In genomic region chr11:75548571-75549272, GRCh38 we compare ENCODE assay signal across 16 cellular contexts. TPM values are rescaled to one million over a fixed set of nuclear protein-coding genes. Genes with fewer than 3 reads are reported as not detected.
DNase-seq lines count a peak whose midpoint lies in the region; ATAC-seq, FAIRE-seq and TF ChIP-seq lines count a peak whose summit lies in the region.
"Had no signal": no experiment of that assay in that cellular context is flagged by ENCODE, and none has a peak within 500 bp of the region (broad histone marks: within the 10 kb centered on the region; RNA-seq: fewer than 3 reads in every experiment).

No MANE protein-coding gene starts in this region.

- H2BK5ac ChIP-seq in H1 (ENCODE audit: low read depth, low read length) (no peak overlapping the region), neuronal stem cell (ENCODE audit: low read length) (no peak overlapping the region)

- peak; percentile 5 for ATAC-seq in stimulated activated naive CD8-positive, alpha-beta T cell treated with anti-CD3 and anti-CD28 coated beads, Interleukin-15, amount 100 ng/mL, for 72 hours
- no peak for ATAC-seq in stimulated activated naive CD8-positive, alpha-beta T cell treated with anti-CD3 and anti-CD28 coated beads, Interleukin-15, Interleukin-2, amounts not matched to agents 100 U/mL and 50 U/mL, for 24 hours

- H3K9me3 ChIP-seq in H1 (ENCODE audit: insufficient read depth in 2 of 2, low read depth in 1 of 2, low read length in 1 of 2) (0 out of 4 replicates have a peak, but pooled peaks cover 0 to 2% of the 10 kb centered on the region in 2 experiments), neuronal stem cell (replicated peaks in 1 of 2; ENCODE audit: control insufficient read depth in 2 of 2, insufficient read depth in 1 of 2, low read depth in 1 of 2, low read length in 2 of 2) (peaks cover 0 to 2% of the 10 kb centered on the region in 2 donors), Caco-2 (no peaks in the 10 kb centered on the region)

- no peak overlapping the region for H3K9ac ChIP-seq in H1 (replicated peaks in 1 of 4; ENCODE audit: extremely low read depth in 1 of 4, low read depth in 3 of 4, low read length in 3 of 4)
- H3K9ac ChIP-seq in neuronal stem cell (ENCODE audit: low read depth, low read length, poor library complexity), result peak overlapping the region; percentile 31

- H4K8ac ChIP-seq in H1 (ENCODE audit: extremely low read depth, insufficient read depth, low read length) (no peak overlapping the region; the same call in 1 of the 2 replicates), neuronal stem cell (ENCODE audit: low read depth, low read length) (no peak overlapping the region)

- no peaks in the 10 kb centered on the region for H4K20me1 ChIP-seq in H1 (replicated peaks in 1 of 2; ENCODE audit: control insufficient read depth in 1 of 2, insufficient read depth in 2 of 2, low read length in 2 of 2)

- H3K14ac ChIP-seq in H1 (ENCODE audit: insufficient read length) (no peak overlapping the region), neuronal stem cell (ENCODE audit: low read length) (no peak overlapping the region)

- H4K5ac ChIP-seq in H1 (ENCODE audit: insufficient read length, low read depth, low read length), result no peak overlapping the region

- H2BK120ac ChIP-seq in H1 (replicated peaks; ENCODE audit: low read depth, low read length) (no peak overlapping the region), neuronal stem cell (ENCODE audit: low read depth, low read length) (no peak overlapping the region)

- no peak overlapping the region for H3K56ac ChIP-seq in H1 (replicated peaks; ENCODE audit: insufficient read length, low read depth, low read length)

- no peak for DNase-seq in stimulated activated naive CD8-positive, alpha-beta T cell treated with anti-CD3 and anti-CD28 coated beads, Interleukin-15, amount 100 ng/mL, for 72 hours
- DNase-seq in stimulated activated naive CD8-positive, alpha-beta T cell treated with anti-CD3 and anti-CD28 coated beads, Interleukin-15, Interleukin-2, amounts not matched to agents 100 U/mL and 50 U/mL, for 24 hours, result no peak
- DNase-seq in H1 (ENCODE audit: low read depth in 1 of 2, low spot score in 2 of 2), result no peak
- DNase-seq in neuronal stem cell (ENCODE audit: low spot score), result no peak
- no peak for DNase-seq in UCSD-AML1 (lab: John Stamatoyannopoulos, UW; ENCODE audit: unreplicated experiment)
- DNase-seq in iPS-NIHi7 (ENCODE audit: extremely low spot score), result no peak
- no peak for DNase-seq in Caco-2
- DNase-seq: ACHN; CD4-positive, alpha-beta T cell; COR-L47; DND-41; GDM1; H9 had no signal

- no peak for TF ChIP-seq POLR2A in H1 (IDR thresholded peaks at IDR 0.05; ENCODE audit: control extremely low read depth in 1 of 2, low read depth in 2 of 2, low read length in 2 of 2)

- H3K4ac ChIP-seq in H1 (replicated peaks; ENCODE audit: insufficient read length, low read depth, low read length) (no peak overlapping the region), neuronal stem cell (ENCODE audit: low read length) (no peak overlapping the region)

- no peaks in the 10 kb centered on the region for H3K79me2 ChIP-seq in H1 (ENCODE audit: control insufficient read depth in 1 of 2, insufficient read depth in 2 of 2, low read length in 2 of 2)

- no peaks in the 10 kb centered on the region for H3K27me3 Mint-ChIP-seq in stimulated activated naive CD8-positive, alpha-beta T cell treated with anti-CD3 and anti-CD28 coated beads, Interleukin-15, amount 100 ng/mL, for 72 hours
- H3K27me3 Mint-ChIP-seq in Caco-2 (ENCODE audit: insufficient read depth, unreplicated experiment), result no peaks in the 10 kb centered on the region

- POLR2A ChIA-PET in H1 (lab: Charles Lee; ENCODE audit: partially characterized antibody), result interaction anchor here (0.9 to 30.6 kb wide), 2 partner anchors 27 to 141 kb away, joined by 4 to 1120 read pairs; partner anchors contain the start of gene SERPINH1
- POLR2A ChIA-PET in Caco-2 (lab: Charles Lee), result interaction anchor here (0.9 kb wide), 1 partner anchor 14 kb away, joined by 4 read pairs; no protein-coding TSS in a partner anchor

- H3K4me1 Mint-ChIP-seq in stimulated activated naive CD8-positive, alpha-beta T cell treated with anti-CD3 and anti-CD28 coated beads, Interleukin-15, amount 100 ng/mL, for 72 hours, result peaks cover 6% of the 10 kb centered on the region
- H3K4me1 Mint-ChIP-seq in Caco-2 (ENCODE audit: low read depth, unreplicated experiment), result peaks cover 16% of the 10 kb centered on the region

- FAIRE-seq in H1 (lab: Jason Lieb, UNC), result no peak
- FAIRE-seq: GM12892, HepG2 had no signal

- H2AK5ac ChIP-seq in H1 (ENCODE audit: low read depth, low read length) (no peak overlapping the region), neuronal stem cell (ENCODE audit: low read depth, low read length) (peak overlapping the region; percentile 44)

- H3K79me1 ChIP-seq in H1 (ENCODE audit: low read depth, low read length), result no peaks in the 10 kb centered on the region
- H3K79me1 ChIP-seq in neuronal stem cell (ENCODE audit: low read depth, low read length), result no peaks in the 10 kb centered on the region

- no peak for TF ChIP-seq CTCF in H1 (IDR thresholded peaks at IDR 0.05; ENCODE audit: control extremely low read depth in 1 of 3, insufficient read depth in 1 of 3, low read depth in 1 of 3, low read length in 3 of 3)
- TF ChIP-seq CTCF in Caco-2 (IDR thresholded peaks at IDR 0.05; ENCODE audit: insufficient read depth in 1 of 2, low read depth in 1 of 2, low read length in 1 of 2, severe bottlenecking in 1 of 2, unreplicated experiment in 1 of 2), result no peak

- no peak for TF ChIP-seq RAD21 in H1 (IDR thresholded peaks at IDR 0.05 in 1 of 2, conservative IDR thresholded peaks at IDR 0.05 in 1 of 2; ENCODE audit: low read depth in 2 of 2, low read length in 2 of 2)

- CTCF ChIA-PET in H1 (lab: Charles Lee; ENCODE audit: partially characterized antibody) (interaction anchor here (0.6 to 2.9 kb wide), 16 partner anchors 8 to 117 kb away, joined by 3 to 43 read pairs (median 4); no protein-coding TSS in a partner anchor), Caco-2 (lab: Charles Lee) (interaction anchor here (0.7 to 1.5 kb wide), 2 partner anchors 26 to 120 kb away, joined by 3 to 5 read pairs; partner anchors contain the start of gene MAP6)

- H3K36me3 ChIP-seq in H1 (ENCODE audit: control insufficient read depth in 2 of 4, insufficient read depth in 4 of 4, low read length in 3 of 4) (no peaks in the 10 kb centered on the region), neuronal stem cell (replicated peaks in 1 of 2; ENCODE audit: control insufficient read depth in 2 of 2, insufficient read depth in 2 of 2, low read length in 2 of 2) (no peaks in the 10 kb centered on the region), Caco-2 (ENCODE audit: control insufficient read depth, insufficient read depth, low read length) (no peaks in the 10 kb centered on the region)

- TF ChIP-seq EP300 in H1 (IDR thresholded peaks at IDR 0.05; ENCODE audit: borderline replicate concordance in 1 of 2, low read depth in 2 of 2, low read length in 2 of 2), result no peak

- H3K27ac ChIP-seq in H1 (ENCODE audit: low read depth, low read length) (no peak overlapping the region), neuronal stem cell (replicated peaks; ENCODE audit: low read length) (no peak overlapping the region)

- H2BK12ac ChIP-seq in H1 (ENCODE audit: low read depth, low read length), result peak overlapping the region; percentile 13; the same call in 1 of the 2 replicates
- no peak overlapping the region for H2BK12ac ChIP-seq in neuronal stem cell (ENCODE audit: low read length)

- peaks cover 1 to 6% (median 3%) of the 10 kb centered on the region in 4 experiments; a peak in 6 of 7 replicates for H3K4me1 ChIP-seq in H1 (replicated peaks in 1 of 4; ENCODE audit: control insufficient read depth in 3 of 4, insufficient read depth in 4 of 4, low read length in 3 of 4)
- H3K4me1 ChIP-seq in neuronal stem cell (ENCODE audit: control insufficient read depth in 2 of 2, insufficient read depth in 1 of 2, low read depth in 1 of 2, low read length in 2 of 2), result peaks cover 4% of the 10 kb centered on the region in 2 donors
- peaks cover 7% of the 10 kb centered on the region for H3K4me1 ChIP-seq in Caco-2

- no TSS peak for BruUV-seq in Caco-2 (replicated peaks; lab: Mats Ljungman, UMichigan)

- intact Hi-C loops in Caco-2 (cut with micrococcal nuclease; ENCODE audit: unreplicated experiment), result loop anchor here (5.0 kb wide), 1 partner anchor 99 kb away; no protein-coding TSS in a partner anchor

- H3K4me3 ChIP-seq in H1 (ENCODE audit: extremely low read depth in 1 of 4, insufficient read depth in 2 of 4, low read depth in 3 of 4, low read length in 4 of 4) (no peak overlapping the region), neuronal stem cell (ENCODE audit: low read length in 2 of 2) (no peak overlapping the region), Caco-2 (ENCODE audit: low read depth, low read length) (no peak overlapping the region)
- H3K4me3 ChIP-seq: GM23338 had no signal

- no peak overlapping the region for H3K4me3 Mint-ChIP-seq in stimulated activated naive CD8-positive, alpha-beta T cell treated with anti-CD3 and anti-CD28 coated beads, Interleukin-15, amount 100 ng/mL, for 72 hours
- H3K4me3 Mint-ChIP-seq in Caco-2 (ENCODE audit: unreplicated experiment), result no peak overlapping the region
- H3K4me3 Mint-ChIP-seq: CD4-positive, alpha-beta T cell; GM23338 had no signal

- H3K4me2 ChIP-seq in H1 (ENCODE audit: insufficient read depth in 1 of 2, low read depth in 2 of 2, low read length in 2 of 2) (no peak overlapping the region), neuronal stem cell (ENCODE audit: insufficient read depth, low read length, poor library complexity, severe bottlenecking) (no peak overlapping the region)

- H4K91ac ChIP-seq in H1 (replicated peaks; ENCODE audit: insufficient read length, low read length), result peak overlapping the region; percentile 45
- peak overlapping the region; percentile 13 for H4K91ac ChIP-seq in neuronal stem cell (ENCODE audit: low read depth, low read length, poor library complexity)

- 93% methylated on average over 8 of the region's 8 CpGs; no CpG with 5 or more reads in 1 of the 2 experiments for WGBS in H1 (ENCODE audit: extremely low coverage in 1 of 2, insufficient coverage in 1 of 2, insufficient read length in 1 of 2, insufficient replicate concordance in 2 of 2, low coverage in 1 of 2, low lambda C conversion rate in 2 of 2, missing lambda C conversion rate in 1 of 2), 2 experiments
- WGBS in neuronal stem cell (ENCODE audit: extremely low coverage in 2 of 2, insufficient read length in 2 of 2, insufficient replicate concordance in 1 of 2), 2 donors, result no CpG with 5 or more reads among the region's 8 CpGs

- H2BK20ac ChIP-seq in H1 (ENCODE audit: low read length), result no peak overlapping the region; the same call in 1 of the 2 replicates

- H2BK15ac ChIP-seq in H1 (ENCODE audit: low read length), result 0 out of 2 replicates have a peak overlapping the region, but pooled peaks have one; percentile 2
- H2BK15ac ChIP-seq in neuronal stem cell (ENCODE audit: low read length), result peak overlapping the region; percentile 60

- H2AFZ ChIP-seq in H1 (ENCODE audit: low read length) (no peak overlapping the region), neuronal stem cell (ENCODE audit: low read length) (no peak overlapping the region)

- H3K27me3 ChIP-seq in H1 (replicated peaks in 1 of 4; ENCODE audit: control insufficient read depth in 3 of 4, extremely low read depth in 1 of 4, insufficient read depth in 3 of 4, low read length in 3 of 4), result no peaks in the 10 kb centered on the region; a peak in 1 of 7 replicates
- H3K27me3 ChIP-seq in neuronal stem cell (ENCODE audit: control insufficient read depth in 3 of 3, insufficient read depth in 3 of 3, low read depth in 1 of 3, low read length in 3 of 3), result no peaks in the 10 kb centered on the region
- H3K27me3 ChIP-seq in Caco-2 (replicated peaks; ENCODE audit: control insufficient read depth, insufficient read depth, low read length), result no peaks in the 10 kb centered on the region

- H3K9me3 Mint-ChIP-seq in stimulated activated naive CD8-positive, alpha-beta T cell treated with anti-CD3 and anti-CD28 coated beads, Interleukin-15, amount 100 ng/mL, for 72 hours, result no peaks in the 10 kb centered on the region
- H3K9me3 Mint-ChIP-seq in Caco-2 (ENCODE audit: unreplicated experiment), result peaks cover 9% of the 10 kb centered on the region
- H3K9me3 Mint-ChIP-seq: CD4-positive, alpha-beta T cell had no signal

- no peak overlapping the region for H3K27ac Mint-ChIP-seq in stimulated activated naive CD8-positive, alpha-beta T cell treated with anti-CD3 and anti-CD28 coated beads, Interleukin-15, amount 100 ng/mL, for 72 hours
- no peak overlapping the region for H3K27ac Mint-ChIP-seq in Caco-2 (ENCODE audit: unreplicated experiment)
- H3K27ac Mint-ChIP-seq: CD4-positive, alpha-beta T cell; GM23338 had no signal

- no peak overlapping the region for H3K18ac ChIP-seq in H1 (ENCODE audit: extremely low read depth, low read length)
- peak overlapping the region; percentile 30 for H3K18ac ChIP-seq in neuronal stem cell (ENCODE audit: low read length)

- H3K36me3 Mint-ChIP-seq in Caco-2 (ENCODE audit: insufficient read depth, unreplicated experiment), result no peaks in the 10 kb centered on the region

- H3K23me2 ChIP-seq in H1 (ENCODE audit: low read depth, low read length), result no peaks in the 10 kb centered on the region

- H3K23ac ChIP-seq in H1 (ENCODE audit: insufficient read length) (no peak overlapping the region), neuronal stem cell (ENCODE audit: low read depth, low read length, poor library complexity) (no peak overlapping the region)

RNA-seq across cellular contexts. Expression of gene SERPINH1, which starts 13.3 kb away (rescaled TPM):
- 420 and 424 TPM in 2 replicates for total RNA-seq in H1 (2021; fragmentation: NEBNext Ultra II Directional; extraction: Animal tissue kit (Norgen Biotek cat#: 25700))
- polyA plus RNA-seq in H1 (2011; rRNA removed), result 621 and 869 TPM in 2 replicates
- polyA plus RNA-seq in H1 (2011; cell fraction: cytosol; rRNA removed), result 482 TPM
- polyA plus RNA-seq in H1 (2011; cell fraction: nucleus; rRNA removed), result 605 TPM
- 280 to 399 TPM (median 368 TPM) in 4 replicates for polyA plus RNA-seq in H1 (2012, experiment 1 of 2)
- 351 TPM for polyA plus RNA-seq in H1 (2012, experiment 2 of 2)
- polyA plus RNA-seq in H1 (2013, experiment 1 of 2), result 739 TPM
- 760 TPM for polyA plus RNA-seq in H1 (2013, experiment 2 of 2)
- polyA minus RNA-seq in H1 (2011; rRNA and poly(A)+ RNA removed), result 124 and 163 TPM in 2 replicates
- 266 TPM for polyA minus RNA-seq in H1 (2011; cell fraction: cytosol; rRNA and poly(A)+ RNA removed)
- polyA minus RNA-seq in H1 (2011; cell fraction: nucleus; rRNA and poly(A)+ RNA removed), result 239 TPM
- 246 TPM for polyA plus RNA-seq in neuronal stem cell (2013, experiment 1 of 2)
- polyA plus RNA-seq in neuronal stem cell (2013, experiment 2 of 2), result 246 TPM
- 481 and 528 TPM in 2 replicates for total RNA-seq in Caco-2 (2022)

RNA-seq across cellular contexts. Expression of gene GDPD5, which starts 23.0 kb away (rescaled TPM):
- total RNA-seq in H1 (2021; fragmentation: NEBNext Ultra II Directional; extraction: Animal tissue kit (Norgen Biotek cat#: 25700)), result 8.1 and 8.6 TPM in 2 replicates
- polyA plus RNA-seq in H1 (2011; rRNA removed), result 7.8 and 10.2 TPM in 2 replicates
- polyA plus RNA-seq in H1 (2011; cell fraction: cytosol; rRNA removed), result 6.4 TPM
- 27.2 TPM for polyA plus RNA-seq in H1 (2011; cell fraction: nucleus; rRNA removed)
- polyA plus RNA-seq in H1 (2012, experiment 1 of 2), result 4.8 to 10.4 TPM (median 8.0 TPM) in 4 replicates
- polyA plus RNA-seq in H1 (2012, experiment 2 of 2), result 6.2 TPM
- 10.7 TPM for polyA plus RNA-seq in H1 (2013, experiment 1 of 2)
- polyA plus RNA-seq in H1 (2013, experiment 2 of 2), result 10.8 TPM
- 6.0 and 7.1 TPM in 2 replicates for polyA minus RNA-seq in H1 (2011; rRNA and poly(A)+ RNA removed)
- polyA minus RNA-seq in H1 (2011; cell fraction: cytosol; rRNA and poly(A)+ RNA removed), result 3.8 TPM
- 8.1 TPM for polyA minus RNA-seq in H1 (2011; cell fraction: nucleus; rRNA and poly(A)+ RNA removed)
- 10.9 TPM for polyA plus RNA-seq in neuronal stem cell (2013, experiment 1 of 2)
- polyA plus RNA-seq in neuronal stem cell (2013, experiment 2 of 2), result 11.1 TPM
- 25.7 and 28.6 TPM in 2 replicates for total RNA-seq in Caco-2 (2022)
